In the genomic region with DNA sequence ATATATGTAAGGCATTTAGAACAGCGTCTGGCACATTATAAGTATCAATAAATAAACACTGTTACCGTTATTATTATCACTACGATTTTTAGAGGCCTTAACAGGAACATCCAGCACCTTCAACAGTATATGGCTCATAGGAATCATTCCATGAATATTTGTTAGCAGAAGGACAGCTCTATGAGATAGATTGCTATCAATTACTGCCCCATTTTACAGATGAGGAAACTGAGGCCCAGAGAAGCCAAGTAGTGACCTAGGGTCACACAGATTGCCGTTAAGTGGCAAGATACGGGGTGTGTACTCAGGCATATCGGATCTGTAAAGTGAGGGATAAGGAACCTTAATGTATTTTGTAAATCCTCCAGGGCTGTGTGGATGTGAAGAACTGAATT, we compare ENCODE assay signal across 8 cellular contexts. TPM values are rescaled to one million over a fixed set of nuclear protein-coding genes. Genes with fewer than 3 reads are reported as not detected.
DNase-seq lines count a peak whose midpoint lies in the region; ATAC-seq and TF ChIP-seq lines count a peak whose summit lies in the region.

No MANE protein-coding gene starts in this region.

- H3K4me1 Mint-ChIP-seq in T-helper 2 cell treated with Interferon-gamma antibody and Interleukin-4, amounts not matched to agents 5 μg/mL and 100 μg/mL, for 36 hours (ENCODE audit: low read depth) = peaks cover 21% of the 10 kb centered on the region

- 53% methylated on average over 6 of the region's 6 CpGs for WGBS in suprapubic skin

- peak overlapping the region; percentile 99 for H3K27ac Mint-ChIP-seq in T-helper 2 cell treated with Interferon-gamma antibody and Interleukin-4, amounts not matched to agents 5 μg/mL and 100 μg/mL, for 36 hours

- peak overlapping the region; percentile 96 for H3K4me3 Mint-ChIP-seq in T-helper 2 cell treated with Interferon-gamma antibody and Interleukin-4, amounts not matched to agents 5 μg/mL and 100 μg/mL, for 36 hours

- peak overlapping the region; percentile 99 for H3K9ac ChIP-seq in adipocyte (ENCODE audit: low read length)

- H3K9me3 Mint-ChIP-seq in T-helper 2 cell treated with Interferon-gamma antibody and Interleukin-4, amounts not matched to agents 5 μg/mL and 100 μg/mL, for 36 hours = no peaks in the 10 kb centered on the region

- no peak for TF ChIP-seq CTCF in kidney epithelial cell (IDR thresholded peaks at IDR 0.05; ENCODE audit: insufficient read depth, low read length, poor library complexity, severe bottlenecking)
- TF ChIP-seq CTCF in suprapubic skin (IDR thresholded peaks at IDR 0.05) = no peak

- peak overlapping the region; percentile 91 for H3K27ac ChIP-seq in suprapubic skin

- no peak for TF ChIP-seq EP300 in suprapubic skin (IDR thresholded peaks at IDR 0.05)

- H3K4me3 ChIP-seq in adipocyte (ENCODE audit: low read length) (peak overlapping the region; percentile 99), kidney epithelial cell (ENCODE audit: low read depth, low read length) (peak overlapping the region; percentile 76), suprapubic skin (peak overlapping the region; percentile 68)

- H3K4me1 ChIP-seq in adipocyte (ENCODE audit: control insufficient read depth, insufficient read depth, low read length) (peaks cover 17% of the 10 kb centered on the region), suprapubic skin (peaks cover 28% of the 10 kb centered on the region)

- no peak for DNase-seq in T-helper 2 cell treated with Interferon-gamma antibody and Interleukin-4, amounts not matched to agents 5 μg/mL and 100 μg/mL, for 36 hours (ENCODE audit: low spot score)
- DNase-seq in T-helper 2 cell = no peak
- DNase-seq in adipocyte (ENCODE audit: low read depth) = no peak
- DNase-seq in kidney epithelial cell (ENCODE audit: low read depth) = no peak
- no peak for DNase-seq in suprapubic skin (ENCODE audit: low spot score in 2 of 2)
- DNase-seq in SKM-1 (lab: John Stamatoyannopoulos, UW; ENCODE audit: unreplicated experiment) = no peak

- H3K9me3 ChIP-seq in adipocyte (ENCODE audit: control insufficient read depth, low read length) (no peaks in the 10 kb centered on the region), suprapubic skin (no peaks in the 10 kb centered on the region)

- ATAC-seq in HG02763 (IDR thresholded peaks at IDR 0.05; ENCODE audit: unreplicated experiment) = no peak
- no peak for ATAC-seq in HG02588 (IDR thresholded peaks at IDR 0.05; ENCODE audit: unreplicated experiment)

- TF ChIP-seq POLR2A in suprapubic skin (IDR thresholded peaks at IDR 0.05) = no peak

- H3K36me3 ChIP-seq in adipocyte (ENCODE audit: control insufficient read depth, insufficient read depth, low read length, severe bottlenecking) = peaks cover 7% of the 10 kb centered on the region
- no peaks in the 10 kb centered on the region for H3K36me3 ChIP-seq in kidney epithelial cell (ENCODE audit: control insufficient read depth, insufficient read depth, low read length)
- peaks cover under 1% of the 10 kb centered on the region for H3K36me3 ChIP-seq in suprapubic skin

- H3K27me3 Mint-ChIP-seq in T-helper 2 cell treated with Interferon-gamma antibody and Interleukin-4, amounts not matched to agents 5 μg/mL and 100 μg/mL, for 36 hours (ENCODE audit: low read depth) = peaks cover 3% of the 10 kb centered on the region

- peaks cover 9% of the 10 kb centered on the region for H3K36me3 Mint-ChIP-seq in T-helper 2 cell treated with Interferon-gamma antibody and Interleukin-4, amounts not matched to agents 5 μg/mL and 100 μg/mL, for 36 hours (ENCODE audit: low read depth)

- H3K27me3 ChIP-seq in adipocyte (replicated peaks; ENCODE audit: control insufficient read depth, insufficient read depth, low read length) (no peaks in the 10 kb centered on the region), kidney epithelial cell (ENCODE audit: control insufficient read depth, insufficient read depth, low read length) (no peaks in the 10 kb centered on the region), suprapubic skin (peaks cover 10% of the 10 kb centered on the region)

RNA-seq across cellular contexts. Expression of a gene that starts 0.5 kb away (rescaled TPM):
- 132 and 151 TPM in 2 replicates for total RNA-seq in kidney epithelial cell
- 100 to 1,000 TPM in 1 of 4 donors, 10 to 100 TPM in 3; 44.7 to 102 (median 68.4) TPM for total RNA-seq in suprapubic skin

RNA-seq across cellular contexts. Expression of a gene that starts 29.4 kb away (rescaled TPM):
- 0.33 TPM in 1 of 2 replicates, not detected in the other for total RNA-seq in kidney epithelial cell
- total RNA-seq in suprapubic skin = 1 to 10 TPM in 1 of 4 donors, not detected in 3; 1.4 TPM

RNA-seq across cellular contexts. Expression of a gene that starts 30.3 kb away (rescaled TPM):
- total RNA-seq in kidney epithelial cell = 3.3 and 3.7 TPM in 2 replicates
- 1 to 10 TPM; 2.3 to 4.4 (median 2.6) TPM for total RNA-seq in suprapubic skin
